ENCODE assay signal across 9 cellular contexts in genomic region chr10:70978181-70978580, GRCh38.
"Had no signal": no experiment of that assay in that cellular context is flagged by ENCODE, and none has a peak within 500 bp of the region (broad histone marks: within the 10 kb centered on the region; RNA-seq: fewer than 3 reads in every experiment).

No MANE protein-coding gene starts in this region.

- H3K4me3 Mint-ChIP-seq: HFFc6, IgD-negative memory B cell had no signal

- H3K36me3 ChIP-seq: HAP-1 had no signal

- H3K9me3 Mint-ChIP-seq: HFFc6 had no signal

- H3K4me3 ChIP-seq: GM23248, HAP-1 had no signal

- H3K4me1 ChIP-seq: HAP-1 had no signal

- H3K27ac Mint-ChIP-seq: HFFc6, IgD-negative memory B cell had no signal

- H3K36me3 Mint-ChIP-seq: IgD-negative memory B cell had no signal

- DNase-seq: GM23248, GOT3, H7, HFFc6 had no signal

- H2AFZ ChIP-seq: GM23248 had no signal

- H3K9ac ChIP-seq: GM23248 had no signal

- H3K27ac ChIP-seq: GM23248, HL-60 had no signal

- ATAC-seq: HCT116, HepG2 had no signal

- H3K9me3 ChIP-seq: HAP-1 had no signal
